In the genomic region with DNA sequence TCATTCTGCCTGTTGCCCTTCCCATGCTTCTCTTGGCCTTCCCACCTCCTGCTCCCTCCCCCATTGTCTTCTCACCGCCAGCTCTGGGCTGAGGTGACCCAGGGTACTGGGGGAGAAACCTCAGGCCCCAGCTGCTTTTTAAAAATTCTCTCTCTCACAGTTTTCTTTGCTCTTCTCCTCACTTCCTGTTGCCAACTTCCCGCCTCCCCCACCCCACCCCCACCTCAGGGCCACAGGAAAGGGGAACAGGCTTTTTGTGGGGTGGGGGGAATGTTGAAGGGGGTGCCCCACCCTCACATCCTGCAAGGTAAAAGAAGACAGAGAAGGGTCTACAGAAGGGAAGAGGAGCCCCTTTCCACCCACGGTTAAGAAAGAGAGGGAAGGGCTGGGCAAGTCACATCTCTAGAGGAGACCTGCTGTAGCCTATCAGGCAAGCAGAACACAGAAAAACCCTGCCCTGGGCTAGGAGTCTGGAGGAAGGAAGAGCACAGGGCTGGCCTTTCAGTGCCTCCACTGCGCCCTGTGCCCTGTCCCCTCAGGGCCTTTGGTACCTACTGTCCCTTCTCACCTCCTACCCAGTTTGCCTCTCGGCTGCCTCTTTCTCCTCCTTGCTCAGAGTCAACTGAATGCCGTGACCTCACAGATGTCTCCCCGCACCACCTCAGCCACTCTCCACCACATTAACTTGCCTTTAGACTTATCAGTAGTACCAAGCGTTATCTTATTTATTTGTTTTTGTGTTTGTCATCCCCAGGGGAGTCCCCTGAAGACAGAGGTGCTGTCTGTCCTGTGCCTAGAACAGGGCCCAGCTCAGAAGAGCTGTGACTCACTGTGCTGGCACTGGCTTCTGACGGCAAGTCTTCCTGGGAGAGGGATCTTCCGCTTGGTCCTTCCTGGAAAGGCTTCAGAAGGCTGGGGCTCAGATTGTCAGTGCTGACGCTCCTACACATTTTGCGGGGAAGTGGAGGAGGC, we compare ENCODE assay signal across 2 cellular contexts.
TF ChIP-seq lines count a peak whose summit lies in the region.

No MANE protein-coding gene starts in this region.

TF ChIP-seq in A549, 52 proteins besides CTCF, POLR2A, EP300 and RAD21:
- TF ChIP-seq ZNF302 (CRISPR knock-in tag; IDR thresholded peaks at IDR 0.05) (no peak), FOSL2 (IDR thresholded peaks at IDR 0.05) (no peak), FOSL2 (CRISPR knock-in tag; IDR thresholded peaks at IDR 0.05) (no peak), CBX2 (IDR thresholded peaks at IDR 0.05; ENCODE audit: borderline replicate concordance, low read depth) (no peak), HEYL (CRISPR knock-in tag; IDR thresholded peaks at IDR 0.05) (no peak), NPAS2 (CRISPR knock-in tag; IDR thresholded peaks at IDR 0.05; ENCODE audit: borderline replicate concordance) (no peak), SMC3 (IDR thresholded peaks at IDR 0.05) (no peak), USF2 (IDR thresholded peaks at IDR 0.05) (no peak), MAFK (IDR thresholded peaks at IDR 0.05; ENCODE audit: partially characterized antibody) (no peak), JUNB (IDR thresholded peaks at IDR 0.05) (no peak), ZC3H11A (IDR thresholded peaks at IDR 0.05) (no peak), HMGXB4 (CRISPR knock-in tag; IDR thresholded peaks at IDR 0.05; ENCODE audit: borderline replicate concordance) (no peak)
- TF ChIP-seq, protein P1, sequence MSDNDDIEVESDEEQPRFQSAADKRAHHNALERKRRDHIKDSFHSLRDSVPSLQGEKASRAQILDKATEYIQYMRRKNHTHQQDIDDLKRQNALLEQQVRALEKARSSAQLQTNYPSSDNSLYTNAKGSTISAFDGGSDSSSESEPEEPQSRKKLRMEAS (IDR thresholded peaks at IDR 0.05), result no peak

TF ChIP-seq in SK-N-SH, 30 proteins besides CTCF, POLR2A, EP300 and RAD21:
- no peak for TF ChIP-seq GATA2 (CRISPR knock-in tag; IDR thresholded peaks at IDR 0.05)
- no peak for TF ChIP-seq FOSL2 (IDR thresholded peaks at IDR 0.05; ENCODE audit: borderline replicate concordance, low read depth)
- TF ChIP-seq FOXJ3 (CRISPR knock-in tag; IDR thresholded peaks at IDR 0.05), result no peak
- TF ChIP-seq RFX5 (IDR thresholded peaks at IDR 0.05; ENCODE audit: low read length), result no peak
- TF ChIP-seq, protein P1 (IDR thresholded peaks at IDR 0.05; ENCODE audit: low read depth), result no peak
- no peak for TF ChIP-seq SMC3 (IDR thresholded peaks at IDR 0.05; ENCODE audit: low read depth, low read length)
- no peak for TF ChIP-seq POLR2AphosphoS5 (IDR thresholded peaks at IDR 0.05; ENCODE audit: low read depth, low read length)
- TF ChIP-seq EZH2phosphoT487 (IDR thresholded peaks at IDR 0.05; ENCODE audit: borderline replicate concordance, low read depth), result no peak
- no peak for TF ChIP-seq RCOR1 (IDR thresholded peaks at IDR 0.05; ENCODE audit: low read length)
- TF ChIP-seq TAF1 (IDR thresholded peaks at IDR 0.05; ENCODE audit: borderline replicate concordance, low read depth, low read length), result no peak
- no peak for TF ChIP-seq SIN3A (IDR thresholded peaks at IDR 0.05; ENCODE audit: borderline replicate concordance, low read depth, low read length)
- TF ChIP-seq CHD2 (IDR thresholded peaks at IDR 0.05; ENCODE audit: low read length, partially characterized antibody), result no peak
- TF ChIP-seq, protein P2, sequence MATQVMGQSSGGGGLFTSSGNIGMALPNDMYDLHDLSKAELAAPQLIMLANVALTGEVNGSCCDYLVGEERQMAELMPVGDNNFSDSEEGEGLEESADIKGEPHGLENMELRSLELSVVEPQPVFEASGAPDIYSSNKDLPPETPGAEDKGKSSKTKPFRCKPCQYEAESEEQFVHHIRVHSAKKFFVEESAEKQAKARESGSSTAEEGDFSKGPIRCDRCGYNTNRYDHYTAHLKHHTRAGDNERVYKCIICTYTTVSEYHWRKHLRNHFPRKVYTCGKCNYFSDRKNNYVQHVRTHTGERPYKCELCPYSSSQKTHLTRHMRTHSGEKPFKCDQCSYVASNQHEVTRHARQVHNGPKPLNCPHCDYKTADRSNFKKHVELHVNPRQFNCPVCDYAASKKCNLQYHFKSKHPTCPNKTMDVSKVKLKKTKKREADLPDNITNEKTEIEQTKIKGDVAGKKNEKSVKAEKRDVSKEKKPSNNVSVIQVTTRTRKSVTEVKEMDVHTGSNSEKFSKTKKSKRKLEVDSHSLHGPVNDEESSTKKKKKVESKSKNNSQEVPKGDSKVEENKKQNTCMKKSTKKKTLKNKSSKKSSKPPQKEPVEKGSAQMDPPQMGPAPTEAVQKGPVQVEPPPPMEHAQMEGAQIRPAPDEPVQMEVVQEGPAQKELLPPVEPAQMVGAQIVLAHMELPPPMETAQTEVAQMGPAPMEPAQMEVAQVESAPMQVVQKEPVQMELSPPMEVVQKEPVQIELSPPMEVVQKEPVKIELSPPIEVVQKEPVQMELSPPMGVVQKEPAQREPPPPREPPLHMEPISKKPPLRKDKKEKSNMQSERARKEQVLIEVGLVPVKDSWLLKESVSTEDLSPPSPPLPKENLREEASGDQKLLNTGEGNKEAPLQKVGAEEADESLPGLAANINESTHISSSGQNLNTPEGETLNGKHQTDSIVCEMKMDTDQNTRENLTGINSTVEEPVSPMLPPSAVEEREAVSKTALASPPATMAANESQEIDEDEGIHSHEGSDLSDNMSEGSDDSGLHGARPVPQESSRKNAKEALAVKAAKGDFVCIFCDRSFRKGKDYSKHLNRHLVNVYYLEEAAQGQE (IDR thresholded peaks at IDR 0.05; ENCODE audit: low read depth, low read length), result no peak
- no peak for TF ChIP-seq ELF1 (IDR thresholded peaks at IDR 0.05)
- TF ChIP-seq MXI1 (IDR thresholded peaks at IDR 0.05; ENCODE audit: low read depth, low read length), result no peak
- no peak for TF ChIP-seq NRF1 (IDR thresholded peaks at IDR 0.05; ENCODE audit: low read depth, low read length)
- TF ChIP-seq RXRA (IDR thresholded peaks at IDR 0.05; ENCODE audit: borderline replicate concordance, low read depth), result no peak
